In the genomic region with DNA sequence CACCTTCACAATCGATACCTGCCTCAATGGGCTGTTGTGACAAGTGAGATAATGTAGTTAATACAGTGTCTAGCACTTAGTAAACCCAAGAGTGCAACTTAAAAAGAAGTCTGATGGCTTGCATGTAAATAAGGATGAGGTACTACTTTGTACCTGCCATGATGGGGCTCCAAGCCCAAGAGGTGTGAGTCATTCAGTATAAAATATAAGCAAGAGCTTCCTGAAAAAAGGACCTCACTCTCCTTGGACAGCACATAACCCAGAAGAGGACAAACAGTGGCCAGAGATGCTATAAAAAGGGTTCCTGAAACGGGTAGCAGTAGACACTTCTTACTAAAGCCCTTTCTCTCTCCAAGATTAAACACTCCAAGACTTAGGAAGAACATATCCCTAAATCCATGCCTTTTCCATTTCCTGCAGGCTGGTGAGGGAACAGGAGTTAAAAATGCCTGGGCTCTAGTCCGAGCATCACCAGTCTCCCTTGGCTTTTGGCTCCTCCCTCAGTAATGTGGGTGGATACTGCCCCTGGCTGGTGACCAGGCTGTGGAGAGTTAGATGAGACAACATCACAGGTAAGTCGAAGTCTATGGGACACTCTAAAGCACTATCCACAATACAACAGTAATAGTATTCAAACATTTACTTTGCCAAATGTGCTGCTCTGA, we compare ENCODE assay signal across 14 cellular contexts. TPM values are rescaled to one million over a fixed set of nuclear protein-coding genes. Genes with fewer than 3 reads are reported as not detected.
DNase-seq lines count a peak whose midpoint lies in the region; ATAC-seq, FAIRE-seq and TF ChIP-seq lines count a peak whose summit lies in the region.
"Had no signal": no experiment of that assay in that cellular context is flagged by ENCODE, and none has a peak within 500 bp of the region (broad histone marks: within the 10 kb centered on the region; RNA-seq: fewer than 3 reads in every experiment).

No MANE protein-coding gene starts in this region.

- H3K4me1 ChIP-seq in Loucy (ENCODE audit: insufficient read depth, low read length, poor library complexity, severe bottlenecking) (peaks cover 63% of the 10 kb centered on the region), H1 (replicated peaks in 1 of 4; ENCODE audit: control insufficient read depth in 3 of 4, insufficient read depth in 4 of 4, low read length in 3 of 4) (peaks cover 3 to 8% (median 5%) of the 10 kb centered on the region in 4 experiments; a peak in 6 of 7 replicates), rectal smooth muscle tissue (ENCODE audit: control insufficient read depth, insufficient read depth, low read length) (peaks cover 33% of the 10 kb centered on the region)

- POLR2A ChIA-PET in H1 (lab: Charles Lee; ENCODE audit: partially characterized antibody) = interaction anchor here (1.4 to 8.7 kb wide), 3 partner anchors 9 to 125 kb away, joined by 4 to 87 read pairs (median 6); a partner anchor contains a TSS

- H3K56ac ChIP-seq in H1 (replicated peaks; ENCODE audit: insufficient read length, low read depth, low read length) = no peak overlapping the region

- no peaks in the 10 kb centered on the region for H3K36me3 ChIP-seq in Loucy (ENCODE audit: insufficient read depth, low read length)
- peaks cover 0 to 3% (median 0%) of the 10 kb centered on the region in 4 experiments; a peak in 1 of 8 replicates for H3K36me3 ChIP-seq in H1 (ENCODE audit: control insufficient read depth in 2 of 4, insufficient read depth in 4 of 4, low read length in 3 of 4)
- H3K36me3 ChIP-seq in rectal smooth muscle tissue (ENCODE audit: control insufficient read depth, insufficient read depth, low read length) = no peaks in the 10 kb centered on the region

- 0 out of 2 replicates have a peak overlapping the region, but pooled peaks have one; percentile 7 for H3K27ac ChIP-seq in H1 (ENCODE audit: low read depth, low read length)
- peak overlapping the region; percentile 3 for H3K27ac ChIP-seq in rectal smooth muscle tissue (ENCODE audit: low read depth, low read length)
- H3K27ac ChIP-seq: 22Rv1, SJSA1 had no signal

- no peak overlapping the region for H2BK120ac ChIP-seq in H1 (replicated peaks; ENCODE audit: low read depth, low read length)

- CTCF ChIA-PET in H1 (lab: Charles Lee; ENCODE audit: partially characterized antibody) = interaction anchor here (1.0 to 2.3 kb wide), 5 partner anchors 8 to 129 kb away, joined by 3 to 5 read pairs (median 5); no protein-coding TSS in a partner anchor

- TF ChIP-seq CTCF in Loucy (conservative IDR thresholded peaks at IDR 0.05; ENCODE audit: low read length) (no peak), H1 (IDR thresholded peaks at IDR 0.05; ENCODE audit: control extremely low read depth in 1 of 3, insufficient read depth in 1 of 3, low read depth in 1 of 3, low read length in 3 of 3) (no peak), GM10266 (IDR thresholded peaks at IDR 0.05; ENCODE audit: control insufficient read depth, insufficient read depth, low read depth, missing control alignments) (no peak)

- no peak overlapping the region for H3K18ac ChIP-seq in H1 (ENCODE audit: extremely low read depth, low read length)

- H3K14ac ChIP-seq in H1 (ENCODE audit: insufficient read length) = no peak overlapping the region

- H3K4me3 ChIP-seq in Loucy (ENCODE audit: low read length, poor library complexity, severe bottlenecking) (peak overlapping the region; percentile 56), H1 (ENCODE audit: extremely low read depth in 1 of 4, insufficient read depth in 2 of 4, low read depth in 3 of 4, low read length in 4 of 4) (no peak overlapping the region), rectal smooth muscle tissue (ENCODE audit: low read length) (no peak overlapping the region)
- H3K4me3 ChIP-seq: SJSA1, skin epidermis had no signal

- FAIRE-seq in H1 (lab: Jason Lieb, UNC) = no peak

- peaks cover 74% of the 10 kb centered on the region for H4K20me1 ChIP-seq in Loucy (ENCODE audit: insufficient read depth, low read length, poor library complexity, severe bottlenecking)
- H4K20me1 ChIP-seq in H1 (replicated peaks in 1 of 2; ENCODE audit: control insufficient read depth in 1 of 2, insufficient read depth in 2 of 2, low read length in 2 of 2) = peaks cover 17 to 28% of the 10 kb centered on the region in 2 experiments

- H2BK5ac ChIP-seq in H1 (ENCODE audit: low read depth, low read length) = no peak overlapping the region

- peaks cover 4% of the 10 kb centered on the region for H3K23me2 ChIP-seq in H1 (ENCODE audit: low read depth, low read length)

- H4K8ac ChIP-seq in H1 (ENCODE audit: extremely low read depth, insufficient read depth, low read length) = no peak overlapping the region

- H3K79me1 ChIP-seq in H1 (ENCODE audit: low read depth, low read length) = peaks cover 16% of the 10 kb centered on the region

- H2AK5ac ChIP-seq in H1 (ENCODE audit: low read depth, low read length) = no peak overlapping the region

- no peak for TF ChIP-seq POLR2A in H1 (IDR thresholded peaks at IDR 0.05; ENCODE audit: control extremely low read depth in 1 of 2, low read depth in 2 of 2, low read length in 2 of 2)

- WGBS in H1 (ENCODE audit: extremely low coverage in 1 of 2, insufficient coverage in 1 of 2, insufficient read length in 1 of 2, insufficient replicate concordance in 2 of 2, low coverage in 1 of 2, low lambda C conversion rate in 2 of 2, missing lambda C conversion rate in 1 of 2), 2 experiments = 85% methylated on average over 4 of the region's 4 CpGs; no CpG with 5 or more reads in 1 of the 2 experiments

- no peak overlapping the region for H2BK12ac ChIP-seq in H1 (ENCODE audit: low read depth, low read length)

- no peak overlapping the region for H2AFZ ChIP-seq in Loucy (ENCODE audit: low read length)
- no peak overlapping the region for H2AFZ ChIP-seq in H1 (ENCODE audit: low read length)

- TF ChIP-seq EP300 in H1 (IDR thresholded peaks at IDR 0.05; ENCODE audit: borderline replicate concordance in 1 of 2, low read depth in 2 of 2, low read length in 2 of 2) = no peak

- no peak for ATAC-seq in HG03457 (IDR thresholded peaks at IDR 0.05; ENCODE audit: unreplicated experiment)

- DNase-seq in DMS53 (lab: John Stamatoyannopoulos, UW) (peak; percentile 29), DMS53 treated with DMSO at 0.1 percent for 48 hours (lab: John Stamatoyannopoulos, UW; ENCODE audit: unreplicated experiment) (no peak), H1 (ENCODE audit: low read depth in 1 of 2, low spot score in 2 of 2) (no peak), GM10266 (ENCODE audit: extremely low spot score) (no peak), NCI-H748 (lab: John Stamatoyannopoulos, UW; ENCODE audit: unreplicated experiment) (no peak)
- DNase-seq: midbrain, NCI-H1105 treated with DMSO at 0.1 percent for 48 hours, NCI-H774 had no signal

- no peak for TF ChIP-seq RAD21 in H1 (IDR thresholded peaks at IDR 0.05 in 1 of 2, conservative IDR thresholded peaks at IDR 0.05 in 1 of 2; ENCODE audit: low read depth in 2 of 2, low read length in 2 of 2)

- H3K9me3 ChIP-seq in Loucy (ENCODE audit: insufficient read depth, low read depth, low read length) (no peaks in the 10 kb centered on the region), H1 (ENCODE audit: insufficient read depth in 2 of 2, low read depth in 1 of 2, low read length in 1 of 2) (no peaks in the 10 kb centered on the region)
- H3K9me3 ChIP-seq: SJSA1 had no signal

- no peaks in the 10 kb centered on the region for H3K27me3 ChIP-seq in Loucy (ENCODE audit: insufficient read depth, low read length, poor library complexity, severe bottlenecking)
- no peaks in the 10 kb centered on the region for H3K27me3 ChIP-seq in H1 (replicated peaks in 1 of 4; ENCODE audit: control insufficient read depth in 3 of 4, extremely low read depth in 1 of 4, insufficient read depth in 3 of 4, low read length in 3 of 4)
- no peaks in the 10 kb centered on the region for H3K27me3 ChIP-seq in rectal smooth muscle tissue (ENCODE audit: control insufficient read depth, insufficient read depth, low read length)
- H3K27me3 ChIP-seq: SJSA1 had no signal

- H3K9me2 ChIP-seq in Loucy (replicated peaks; ENCODE audit: low read depth, low read length) = no peaks in the 10 kb centered on the region

- H2BK15ac ChIP-seq in H1 (ENCODE audit: low read length) = no peak overlapping the region

- peak overlapping the region; percentile 72 for H3K4me2 ChIP-seq in Loucy (ENCODE audit: low read depth, low read length, poor library complexity, severe bottlenecking)
- H3K4me2 ChIP-seq in H1 (ENCODE audit: insufficient read depth in 1 of 2, low read depth in 2 of 2, low read length in 2 of 2) = no peak overlapping the region

- H3K4ac ChIP-seq in H1 (replicated peaks; ENCODE audit: insufficient read length, low read depth, low read length) = no peak overlapping the region

- peaks cover 13% of the 10 kb centered on the region for H3F3A ChIP-seq in Loucy (ENCODE audit: low read depth)

- no peak overlapping the region for H4K91ac ChIP-seq in H1 (replicated peaks; ENCODE audit: insufficient read length, low read length)

- H3K23ac ChIP-seq in H1 (ENCODE audit: insufficient read length) = no peak overlapping the region

- H4K5ac ChIP-seq in H1 (ENCODE audit: insufficient read length, low read depth, low read length) = no peak overlapping the region

- H3K9ac ChIP-seq in Loucy (ENCODE audit: low read depth, low read length, poor library complexity, severe bottlenecking) (no peak overlapping the region), H1 (replicated peaks in 1 of 4; ENCODE audit: extremely low read depth in 1 of 4, low read depth in 3 of 4, low read length in 3 of 4) (no peak overlapping the region), rectal smooth muscle tissue (ENCODE audit: low read length) (no peak overlapping the region)

- H2BK20ac ChIP-seq in H1 (ENCODE audit: low read length) = no peak overlapping the region

- H3K79me2 ChIP-seq in Loucy (ENCODE audit: insufficient read depth, low read length) = peaks cover 87% of the 10 kb centered on the region
- peaks cover 55 to 92% of the 10 kb centered on the region in 2 experiments for H3K79me2 ChIP-seq in H1 (ENCODE audit: control insufficient read depth in 1 of 2, insufficient read depth in 2 of 2, low read length in 2 of 2)

RNA-seq across cellular contexts. Expression of a gene that starts 4.2 kb away (rescaled TPM):
- 184 and 185 TPM in 2 replicates for total RNA-seq in H1 (2021; fragmentation: NEBNext Ultra II Directional; extraction: Animal tissue kit (Norgen Biotek cat#: 25700))
- 131 and 141 TPM in 2 replicates for polyA plus RNA-seq in H1 (2011; rRNA removed)
- 114 TPM for polyA plus RNA-seq in H1 (2011; cell fraction: cytosol; rRNA removed)
- polyA plus RNA-seq in H1 (2011; cell fraction: nucleus; rRNA removed) = 64.5 TPM
- 130 to 225 TPM (median 146 TPM) in 4 replicates for polyA plus RNA-seq in H1 (2012, experiment 1 of 2)
- 129 TPM for polyA plus RNA-seq in H1 (2012, experiment 2 of 2)
- polyA plus RNA-seq in H1 (2013, experiment 1 of 2) = 239 TPM
- polyA plus RNA-seq in H1 (2013, experiment 2 of 2) = 238 TPM
- 96.4 and 107 TPM in 2 replicates for polyA minus RNA-seq in H1 (2011; rRNA and poly(A)+ RNA removed)
- 47.3 TPM for polyA minus RNA-seq in H1 (2011; cell fraction: cytosol; rRNA and poly(A)+ RNA removed)
- 89.1 TPM for polyA minus RNA-seq in H1 (2011; cell fraction: nucleus; rRNA and poly(A)+ RNA removed)

RNA-seq across cellular contexts. Expression of a gene that starts 44.8 kb away (rescaled TPM):
- total RNA-seq in H1 (2021; fragmentation: NEBNext Ultra II Directional; extraction: Animal tissue kit (Norgen Biotek cat#: 25700)) = 28.9 and 33.3 TPM in 2 replicates
- 75.9 and 82.7 TPM in 2 replicates for polyA plus RNA-seq in H1 (2011; rRNA removed)
- polyA plus RNA-seq in H1 (2011; cell fraction: cytosol; rRNA removed) = 32.6 TPM
- 44.3 TPM for polyA plus RNA-seq in H1 (2011; cell fraction: nucleus; rRNA removed)
- 23.4 to 37.5 TPM (median 32.2 TPM) in 4 replicates for polyA plus RNA-seq in H1 (2012, experiment 1 of 2)
- 31.5 TPM for polyA plus RNA-seq in H1 (2012, experiment 2 of 2)
- 51.2 TPM for polyA plus RNA-seq in H1 (2013, experiment 1 of 2)
- polyA plus RNA-seq in H1 (2013, experiment 2 of 2) = 59.3 TPM
- polyA minus RNA-seq in H1 (2011; rRNA and poly(A)+ RNA removed) = 63.8 and 102 TPM in 2 replicates
- polyA minus RNA-seq in H1 (2011; cell fraction: cytosol; rRNA and poly(A)+ RNA removed) = 37.4 TPM
- 12.9 TPM for polyA minus RNA-seq in H1 (2011; cell fraction: nucleus; rRNA and poly(A)+ RNA removed)
